ENCODE assay signal across 13 cellular contexts in genomic region chr17:75133001-75133400, GRCh38. TPM values are rescaled to one million over a fixed set of nuclear protein-coding genes. Genes with fewer than 3 reads are reported as not detected.
DNase-seq lines count a peak whose midpoint lies in the region; ATAC-seq and TF ChIP-seq lines count a peak whose summit lies in the region.
"Had no signal": no experiment of that assay in that cellular context is flagged by ENCODE, and none has a peak within 500 bp of the region (broad histone marks: within the 10 kb centered on the region; RNA-seq: fewer than 3 reads in every experiment).

No MANE protein-coding gene starts in this region.

- POLR2A ChIA-PET in activated CD8-positive, alpha-beta T cell treated with anti-CD3 and anti-CD28 coated beads, Interleukin-2, amount 10 ng/mL, durations not matched to agents 7 days and 5 days (lab: Charles Lee) = no interaction called here
- POLR2A ChIA-PET in activated CD8-positive, alpha-beta T cell treated with anti-CD3 and anti-CD28 coated beads for 36 hours (lab: Charles Lee) = interaction anchor here (2.1 kb wide), 1 partner anchor 21 kb away, joined by 9 read pairs; the partner anchor contains the start of gene JPT1
- POLR2A ChIA-PET in Panc1 (lab: Charles Lee) = interaction anchor here (0.7 kb wide), 1 partner anchor 113 kb away, joined by 12 read pairs; no protein-coding TSS in a partner anchor

- H3K4me3 Mint-ChIP-seq in activated CD8-positive, alpha-beta T cell treated with anti-CD3 and anti-CD28 coated beads, Interleukin-2, amount 10 ng/mL, durations not matched to agents 7 days and 5 days = no peak overlapping the region
- no peak overlapping the region for H3K4me3 Mint-ChIP-seq in activated CD8-positive, alpha-beta T cell treated with anti-CD3 and anti-CD28 coated beads for 36 hours

- peaks cover 27% of the 10 kb centered on the region for H3K4me1 Mint-ChIP-seq in activated CD8-positive, alpha-beta T cell treated with anti-CD3 and anti-CD28 coated beads, Interleukin-2, amount 10 ng/mL, durations not matched to agents 7 days and 5 days (ENCODE audit: low read depth)
- peaks cover 12% of the 10 kb centered on the region for H3K4me1 Mint-ChIP-seq in activated CD8-positive, alpha-beta T cell treated with anti-CD3 and anti-CD28 coated beads for 36 hours (ENCODE audit: low read depth)

- no peak overlapping the region for H3K9ac ChIP-seq in neural cell (ENCODE audit: low read length)

- CTCF ChIA-PET in activated CD8-positive, alpha-beta T cell treated with anti-CD3 and anti-CD28 coated beads, Interleukin-2, amount 10 ng/mL, durations not matched to agents 7 days and 5 days (lab: Charles Lee) = interaction anchor here (1.4 to 6.5 kb wide), 5 partner anchors 12 to 172 kb away, joined by 4 to 115 read pairs (median 7); partner anchors contain the start of gene ARMC7
- CTCF ChIA-PET in activated CD8-positive, alpha-beta T cell treated with anti-CD3 and anti-CD28 coated beads for 36 hours (lab: Charles Lee) = interaction anchor here (0.7 to 9.2 kb wide), 8 partner anchors 9 to 172 kb away, joined by 3 to 147 read pairs (median 5); no protein-coding TSS in a partner anchor
- CTCF ChIA-PET in Panc1 (lab: Charles Lee) = no interaction called here

- peaks cover 5% of the 10 kb centered on the region; the same call in 1 of the 2 replicates for H3K36me3 ChIP-seq in Panc1 (ENCODE audit: control insufficient read depth, insufficient read depth, low read length)
- H3K36me3 ChIP-seq in neural cell (ENCODE audit: insufficient read depth, low read length) = no peaks in the 10 kb centered on the region
- peaks cover 17% of the 10 kb centered on the region for H3K36me3 ChIP-seq in suprapubic skin

- no peak for TF ChIP-seq RAD21 in neural cell (conservative IDR thresholded peaks at IDR 0.05)

- no peak for TF ChIP-seq CTCF in activated CD8-positive, alpha-beta T cell treated with anti-CD3 and anti-CD28 coated beads for 36 hours (IDR thresholded peaks at IDR 0.05)
- no peak for TF ChIP-seq CTCF in Panc1 (IDR thresholded peaks at IDR 0.05)
- TF ChIP-seq CTCF in neural cell (IDR thresholded peaks at IDR 0.05; ENCODE audit: poor library complexity, severe bottlenecking) = no peak
- no peak for TF ChIP-seq CTCF in suprapubic skin (IDR thresholded peaks at IDR 0.05)

- TSS peak; percentile 59 for BruUV-seq in Panc1 (replicated peaks; lab: Mats Ljungman, UMichigan)

- no peak for ATAC-seq in activated CD8-positive, alpha-beta T cell treated with anti-CD3 and anti-CD28 coated beads, Interleukin-2, amount 10 ng/mL, durations not matched to agents 7 days and 5 days
- ATAC-seq in activated CD8-positive, alpha-beta T cell treated with anti-CD3 and anti-CD28 coated beads for 36 hours = no peak
- ATAC-seq in Panc1 = no peak
- ATAC-seq: psoas muscle had no signal

- in situ Hi-C loops in Panc1 (cut with HindIII; ENCODE audit: low pct_unique_long_range_greater_than_20kb, low sequenced_read_pairs) = no loop called here

- no peak overlapping the region for H2AFZ ChIP-seq in neural cell (ENCODE audit: low read depth, low read length)

- WGBS in suprapubic skin = 92% methylated on average over 3 of the region's 3 CpGs

- H3K27me3 Mint-ChIP-seq in activated CD8-positive, alpha-beta T cell treated with anti-CD3 and anti-CD28 coated beads, Interleukin-2, amount 10 ng/mL, durations not matched to agents 7 days and 5 days (ENCODE audit: low read depth) = no peaks in the 10 kb centered on the region
- no peaks in the 10 kb centered on the region for H3K27me3 Mint-ChIP-seq in activated CD8-positive, alpha-beta T cell treated with anti-CD3 and anti-CD28 coated beads for 36 hours
- H3K27me3 Mint-ChIP-seq: brain had no signal

- H3K79me2 ChIP-seq in neural cell (replicated peaks; ENCODE audit: insufficient read depth, low read length) = no peaks in the 10 kb centered on the region

- no peak overlapping the region for H3K4me2 ChIP-seq in neural cell (ENCODE audit: low read length)

- H3F3A ChIP-seq in neural cell (ENCODE audit: insufficient read depth, low read length, poor library complexity, severe bottlenecking) = no peaks in the 10 kb centered on the region

- peak overlapping the region; percentile 5; the same call in 1 of the 2 replicates for H3K27ac ChIP-seq in Panc1 (ENCODE audit: low read length)
- no peak overlapping the region for H3K27ac ChIP-seq in neural cell (ENCODE audit: low read length)
- H3K27ac ChIP-seq in suprapubic skin = no peak overlapping the region

- H3K9me3 Mint-ChIP-seq in activated CD8-positive, alpha-beta T cell treated with anti-CD3 and anti-CD28 coated beads, Interleukin-2, amount 10 ng/mL, durations not matched to agents 7 days and 5 days (ENCODE audit: insufficient read depth) = no peaks in the 10 kb centered on the region
- no peaks in the 10 kb centered on the region for H3K9me3 Mint-ChIP-seq in activated CD8-positive, alpha-beta T cell treated with anti-CD3 and anti-CD28 coated beads for 36 hours
- H3K9me3 Mint-ChIP-seq: brain had no signal

- TF ChIP-seq POLR2A in suprapubic skin (IDR thresholded peaks at IDR 0.05) = no peak

- peak overlapping the region; percentile 64 for H3K27ac Mint-ChIP-seq in activated CD8-positive, alpha-beta T cell treated with anti-CD3 and anti-CD28 coated beads, Interleukin-2, amount 10 ng/mL, durations not matched to agents 7 days and 5 days
- no peak overlapping the region for H3K27ac Mint-ChIP-seq in activated CD8-positive, alpha-beta T cell treated with anti-CD3 and anti-CD28 coated beads for 36 hours

- H3K9me3 ChIP-seq in Panc1 (ENCODE audit: control insufficient read depth, insufficient read depth, low read depth, low read length) = no peaks in the 10 kb centered on the region
- H3K9me3 ChIP-seq in neural cell (ENCODE audit: low read length) = no peaks in the 10 kb centered on the region
- H3K9me3 ChIP-seq in suprapubic skin = no peaks in the 10 kb centered on the region
- H3K9me3 ChIP-seq: psoas muscle had no signal

- peaks cover 36% of the 10 kb centered on the region for H3K36me3 Mint-ChIP-seq in activated CD8-positive, alpha-beta T cell treated with anti-CD3 and anti-CD28 coated beads, Interleukin-2, amount 10 ng/mL, durations not matched to agents 7 days and 5 days (ENCODE audit: low read depth)
- H3K36me3 Mint-ChIP-seq in activated CD8-positive, alpha-beta T cell treated with anti-CD3 and anti-CD28 coated beads for 36 hours (ENCODE audit: low read depth) = peaks cover 16% of the 10 kb centered on the region

- H3K4me1 ChIP-seq in Panc1 (ENCODE audit: control insufficient read depth, insufficient read depth, low read length) (peaks cover 23% of the 10 kb centered on the region), suprapubic skin (peaks cover 20% of the 10 kb centered on the region)

- TF ChIP-seq EP300 in neural cell (conservative IDR thresholded peaks at IDR 0.05; ENCODE audit: poor library complexity, severe bottlenecking) = no peak
- no peak for TF ChIP-seq EP300 in suprapubic skin (IDR thresholded peaks at IDR 0.05)

- no peaks in the 10 kb centered on the region for H3K9me2 ChIP-seq in neural cell (ENCODE audit: insufficient read depth, low read length)

- intact Hi-C loops in activated CD8-positive, alpha-beta T cell treated with anti-CD3 and anti-CD28 coated beads for 36 hours (cut with micrococcal nuclease) = no loop called here
- intact Hi-C loops in Panc1 (cut with micrococcal nuclease; ENCODE audit: unreplicated experiment) = no loop called here
- intact Hi-C loops in cardiac septum (cut with DNase I) = no loop called here

- peaks cover 18% of the 10 kb centered on the region for H4K20me1 ChIP-seq in neural cell (ENCODE audit: insufficient read depth)

- H3K4me3 ChIP-seq in Panc1 (ENCODE audit: low read depth in 2 of 2, low read length in 2 of 2) (no peak overlapping the region), neural cell (ENCODE audit: low read length) (no peak overlapping the region), suprapubic skin (no peak overlapping the region)
- H3K4me3 ChIP-seq: psoas muscle had no signal

- H3K27me3 ChIP-seq in Panc1 (ENCODE audit: control insufficient read depth, insufficient read depth, low read length) (no peaks in the 10 kb centered on the region), neural cell (ENCODE audit: insufficient read depth, low read depth, low read length) (no peaks in the 10 kb centered on the region), suprapubic skin (no peaks in the 10 kb centered on the region)

- no peak for DNase-seq in activated CD8-positive, alpha-beta T cell treated with anti-CD3 and anti-CD28 coated beads, Interleukin-2, amount 10 ng/mL, durations not matched to agents 7 days and 5 days
- no peak for DNase-seq in activated CD8-positive, alpha-beta T cell treated with anti-CD3 and anti-CD28 coated beads for 36 hours
- DNase-seq in Panc1 (ENCODE audit: low read depth, low spot score) (no peak), cardiac septum (ENCODE audit: low spot score) (no peak), suprapubic skin (ENCODE audit: low spot score in 2 of 2) (no peak)
- DNase-seq: effector memory CD4-positive, alpha-beta T cell; foreskin fibroblast; KBM-7; NCI-H1694; NCI-H524 treated with DMSO at 0.1 percent for 48 hours; psoas muscle had no signal

RNA-seq across cellular contexts. Expression of gene NT5C, which starts 1.5 kb away (rescaled TPM):
- total RNA-seq in activated CD8-positive, alpha-beta T cell treated with anti-CD3 and anti-CD28 coated beads, Interleukin-2, amount 10 ng/mL, durations not matched to agents 7 days and 5 days = 10 to 100 TPM; 68.5 to 68.8 TPM
- total RNA-seq in activated CD8-positive, alpha-beta T cell treated with anti-CD3 and anti-CD28 coated beads for 36 hours = 10 to 100 TPM; 66.1 to 68.1 TPM
- total RNA-seq in Panc1 (2021; ENCODE audit: unreplicated experiment) (63.4 TPM), cardiac septum (27.7 TPM), suprapubic skin (10 to 100 TPM; 58.6 to 86.7 (median 69.6) TPM)
- polyA plus RNA-seq in Panc1 (2012; ENCODE audit: insufficient read length) = 82.5 TPM
- 58.7 and 74.0 TPM in 2 replicates for polyA plus RNA-seq in neural cell
- polyA minus RNA-seq in neural cell = 13.6 and 16.1 TPM in 2 replicates

RNA-seq across cellular contexts. Expression of gene JPT1, which starts 21.3 kb away (rescaled TPM):
- 100 to 1,000 TPM; 301 to 319 TPM for total RNA-seq in activated CD8-positive, alpha-beta T cell treated with anti-CD3 and anti-CD28 coated beads, Interleukin-2, amount 10 ng/mL, durations not matched to agents 7 days and 5 days
- 100 to 1,000 TPM; 203 to 208 TPM for total RNA-seq in activated CD8-positive, alpha-beta T cell treated with anti-CD3 and anti-CD28 coated beads for 36 hours
- total RNA-seq in Panc1 (2021; ENCODE audit: unreplicated experiment) (448 TPM), cardiac septum (15.2 TPM), suprapubic skin (10 to 100 TPM; 37.9 to 55.9 (median 50.4) TPM)
- 639 TPM for polyA plus RNA-seq in Panc1 (2012; ENCODE audit: insufficient read length)
- 1,721 and 2,003 TPM in 2 replicates for polyA plus RNA-seq in neural cell
- polyA minus RNA-seq in neural cell = 1,072 and 1,108 TPM in 2 replicates

RNA-seq across cellular contexts. Expression of gene ARMC7, which starts 23.2 kb away (rescaled TPM):
- total RNA-seq in activated CD8-positive, alpha-beta T cell treated with anti-CD3 and anti-CD28 coated beads, Interleukin-2, amount 10 ng/mL, durations not matched to agents 7 days and 5 days = 10 to 100 TPM; 16.1 to 17.0 TPM
- 1 to 10 TPM; 5.4 TPM for total RNA-seq in activated CD8-positive, alpha-beta T cell treated with anti-CD3 and anti-CD28 coated beads for 36 hours
- total RNA-seq in Panc1 (2021; ENCODE audit: unreplicated experiment) (48.7 TPM), cardiac septum (8.0 TPM), suprapubic skin (10 to 100 TPM in 2 of 4 donors, 1 to 10 TPM in 2; 7.5 to 15.5 (median 10.5) TPM)
- 74.7 TPM for polyA plus RNA-seq in Panc1 (2012; ENCODE audit: insufficient read length)
- 3.7 and 4.0 TPM in 2 replicates for polyA plus RNA-seq in neural cell
- 3.4 and 5.0 TPM in 2 replicates for polyA minus RNA-seq in neural cell

RNA-seq across cellular contexts. Expression of gene SLC16A5, which starts 45.2 kb away (rescaled TPM):
- 1 to 10 TPM; 4.6 to 5.4 TPM for total RNA-seq in activated CD8-positive, alpha-beta T cell treated with anti-CD3 and anti-CD28 coated beads, Interleukin-2, amount 10 ng/mL, durations not matched to agents 7 days and 5 days
- 1 to 10 TPM; 2.0 to 2.8 TPM for total RNA-seq in activated CD8-positive, alpha-beta T cell treated with anti-CD3 and anti-CD28 coated beads for 36 hours
- total RNA-seq in Panc1 (2021; ENCODE audit: unreplicated experiment) = 46.6 TPM
- polyA plus RNA-seq in Panc1 (2012; ENCODE audit: insufficient read length) = 70.7 TPM
- not detected in 2 replicates for polyA plus RNA-seq in neural cell
- not detected in 2 replicates for polyA minus RNA-seq in neural cell
- 22.7 TPM for total RNA-seq in cardiac septum
- total RNA-seq in suprapubic skin = 10 to 100 TPM; 59.1 to 93.3 (median 61.4) TPM

RNA-seq across cellular contexts. Expression of gene SUMO2, which starts 49.8 kb away (rescaled TPM):
- total RNA-seq in activated CD8-positive, alpha-beta T cell treated with anti-CD3 and anti-CD28 coated beads, Interleukin-2, amount 10 ng/mL, durations not matched to agents 7 days and 5 days = 100 to 1,000 TPM; 491 to 520 TPM
- 100 to 1,000 TPM; 506 to 525 TPM for total RNA-seq in activated CD8-positive, alpha-beta T cell treated with anti-CD3 and anti-CD28 coated beads for 36 hours
- total RNA-seq in Panc1 (2021; ENCODE audit: unreplicated experiment) (616 TPM), cardiac septum (214 TPM), suprapubic skin (10 to 100 TPM; 52.0 to 73.9 (median 70.8) TPM)
- polyA plus RNA-seq in Panc1 (2012; ENCODE audit: insufficient read length) = 413 TPM
- 224 and 283 TPM in 2 replicates for polyA plus RNA-seq in neural cell
- polyA minus RNA-seq in neural cell = 120 and 137 TPM in 2 replicates
